Comparison of ENCODE assay signal across 22 cellular contexts in genomic region chr7:151832656-151833055, GRCh38.
"Had no signal": no experiment of that assay in that cellular context is flagged by ENCODE, and none has a peak within 500 bp of the region (broad histone marks: within the 10 kb centered on the region; RNA-seq: fewer than 3 reads in every experiment).

No MANE protein-coding gene starts in this region.

- H3K4me3 ChIP-seq: SK-N-MC had no signal

- H3K9me3 Mint-ChIP-seq: activated CD4-positive, alpha-beta memory T cell treated with anti-CD3 and anti-CD28 coated beads for 36 hours; activated CD4-positive, alpha-beta T cell treated with anti-CD3 and anti-CD28 coated beads, Interleukin-2, amount 10 ng/mL, durations not matched to agents 7 days and 5 days; activated naive CD4-positive, alpha-beta T cell treated with anti-CD3 and anti-CD28 coated beads, Interleukin-2, amount 10 ng/mL, durations not matched to agents 7 days and 5 days; activated naive CD8-positive, alpha-beta T cell treated with anti-CD3 and anti-CD28 coated beads for 36 hours; activated T-cell treated with anti-CD3 and anti-CD28 coated beads, Interleukin-2, amount 50 U/mL, for 4 hours; IgD-negative memory B cell; T-cell had no signal

- H3K9ac ChIP-seq: KMS-11 had no signal

- H3K4me2 ChIP-seq: KMS-11 had no signal

- H3K27ac ChIP-seq: KMS-11, SK-N-MC, VCaP had no signal

- H3K36me3 Mint-ChIP-seq: activated CD4-positive, alpha-beta memory T cell treated with anti-CD3 and anti-CD28 coated beads for 36 hours; activated naive CD4-positive, alpha-beta T cell treated with anti-CD3 and anti-CD28 coated beads, Interleukin-2, amount 10 ng/mL, durations not matched to agents 7 days and 5 days had no signal

- DNase-seq: activated CD4-positive, alpha-beta memory T cell treated with anti-CD3 and anti-CD28 coated beads for 36 hours; activated CD4-positive, alpha-beta T cell treated with anti-CD3 and anti-CD28 coated beads, Interleukin-2, amount 10 ng/mL, durations not matched to agents 7 days and 5 days; activated CD4-positive, CD25-positive, alpha-beta regulatory T cell; activated CD8-positive, alpha-beta memory T cell treated with anti-CD3 and anti-CD28 coated beads for 24 hours; activated gamma-delta T cell treated with Interleukin-2 at 50 U/mL for 16 hours; activated naive CD4-positive, alpha-beta T cell treated with anti-CD3 and anti-CD28 coated beads, Interleukin-2, amount 10 ng/mL, durations not matched to agents 7 days and 5 days; activated naive CD8-positive, alpha-beta T cell treated with anti-CD3 and anti-CD28 coated beads for 36 hours; activated T-cell treated with anti-CD3 and anti-CD28 coated beads, Interleukin-2, amount 50 U/mL, for 4 hours; NCI-H1092; NCI-H1417 treated with DMSO at 0.1 percent for 48 hours; NCI-H1694 treated with DMSO at 0.1 percent for 48 hours; NCI-H2029 treated with DMSO at 0.1 percent for 48 hours; NCI-H345; NCI-H510A; NCI-H526 treated with DMSO at 0.1 percent for 48 hours; NCI-H82; SHP77 treated with DMSO at 0.1 percent for 48 hours; T-cell had no signal

- ATAC-seq: activated T-cell treated with anti-CD3 and anti-CD28 coated beads, Interleukin-2, amount 50 U/mL, for 4 hours; T-cell had no signal

- H3K27ac Mint-ChIP-seq: activated CD4-positive, alpha-beta memory T cell treated with anti-CD3 and anti-CD28 coated beads for 36 hours; activated naive CD4-positive, alpha-beta T cell treated with anti-CD3 and anti-CD28 coated beads, Interleukin-2, amount 10 ng/mL, durations not matched to agents 7 days and 5 days; activated naive CD8-positive, alpha-beta T cell treated with anti-CD3 and anti-CD28 coated beads for 36 hours; T-cell had no signal

- H3K4me3 Mint-ChIP-seq: activated CD4-positive, alpha-beta memory T cell treated with anti-CD3 and anti-CD28 coated beads for 36 hours; activated CD4-positive, alpha-beta T cell treated with anti-CD3 and anti-CD28 coated beads, Interleukin-2, amount 10 ng/mL, durations not matched to agents 7 days and 5 days; activated naive CD4-positive, alpha-beta T cell treated with anti-CD3 and anti-CD28 coated beads, Interleukin-2, amount 10 ng/mL, durations not matched to agents 7 days and 5 days; activated naive CD8-positive, alpha-beta T cell treated with anti-CD3 and anti-CD28 coated beads for 36 hours; activated T-cell treated with anti-CD3 and anti-CD28 coated beads, Interleukin-2, amount 50 U/mL, for 4 hours; T-cell had no signal

- H3K27me3 Mint-ChIP-seq: activated CD4-positive, alpha-beta memory T cell treated with anti-CD3 and anti-CD28 coated beads for 36 hours; activated CD4-positive, alpha-beta T cell treated with anti-CD3 and anti-CD28 coated beads, Interleukin-2, amount 10 ng/mL, durations not matched to agents 7 days and 5 days; activated naive CD8-positive, alpha-beta T cell treated with anti-CD3 and anti-CD28 coated beads for 36 hours; IgD-negative memory B cell; T-cell had no signal
